ENCODE assay signal across 9 cellular contexts in the genomic region with DNA sequence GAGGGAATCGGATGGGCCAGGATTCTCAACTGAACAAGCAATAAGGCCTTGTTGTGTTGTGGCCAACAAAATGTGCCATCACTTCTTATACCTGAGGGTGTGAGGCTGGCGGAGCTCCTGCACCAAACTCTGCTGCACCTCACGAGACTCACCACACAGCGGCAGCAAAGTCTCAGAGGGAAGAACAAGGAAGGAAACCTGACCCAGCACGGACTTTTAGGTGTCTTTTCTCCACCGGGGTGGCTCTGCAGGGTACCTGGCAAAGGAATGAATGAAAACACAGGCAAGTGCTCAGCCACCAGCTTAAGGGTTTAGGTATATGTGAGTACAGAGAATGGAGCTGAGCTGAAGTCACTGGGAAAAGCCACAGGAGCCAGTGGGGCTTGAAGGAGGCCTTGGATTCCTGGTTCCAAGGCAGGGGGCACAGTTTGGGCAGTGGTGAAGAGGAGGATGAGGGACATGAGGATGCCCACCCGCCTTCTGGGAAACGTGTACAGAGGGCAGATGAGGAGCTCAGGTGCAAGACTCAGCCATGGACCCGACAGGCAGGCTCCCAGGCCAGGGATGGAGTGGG. TPM values are rescaled to one million over a fixed set of nuclear protein-coding genes. Genes with fewer than 3 reads are reported as not detected.
DNase-seq lines count a peak whose midpoint lies in the region; ATAC-seq, FAIRE-seq and TF ChIP-seq lines count a peak whose summit lies in the region.
"Had no signal": no experiment of that assay in that cellular context is flagged by ENCODE, and none has a peak within 500 bp of the region (broad histone marks: within the 10 kb centered on the region; RNA-seq: fewer than 3 reads in every experiment).

No MANE protein-coding gene starts in this region.

- H3K4me2 ChIP-seq in A549 (0 out of 3 replicates have a peak overlapping the region, but pooled peaks have one; percentile 32), hepatocyte (no peak overlapping the region)

- H3K27me3 Mint-ChIP-seq in activated CD8-positive, alpha-beta T cell treated with anti-CD3 and anti-CD28 coated beads, Interleukin-2, amount 10 ng/mL, durations not matched to agents 7 days and 5 days (ENCODE audit: low read depth), result no peaks in the 10 kb centered on the region

- no peaks in the 10 kb centered on the region for H3K9me3 Mint-ChIP-seq in activated CD8-positive, alpha-beta T cell treated with anti-CD3 and anti-CD28 coated beads, Interleukin-2, amount 10 ng/mL, durations not matched to agents 7 days and 5 days (ENCODE audit: insufficient read depth)

- FAIRE-seq in A549 (lab: Jason Lieb, UNC), result no peak
- FAIRE-seq: frontal cortex had no signal

- H3K4me3 Mint-ChIP-seq in activated CD8-positive, alpha-beta T cell treated with anti-CD3 and anti-CD28 coated beads, Interleukin-2, amount 10 ng/mL, durations not matched to agents 7 days and 5 days, result no peak overlapping the region

- H4K20me1 ChIP-seq in hepatocyte (ENCODE audit: insufficient read depth, poor library complexity, severe bottlenecking), result no peaks in the 10 kb centered on the region

- H3K79me2 ChIP-seq in hepatocyte, result no peaks in the 10 kb centered on the region

- H3K4me1 Mint-ChIP-seq in activated CD8-positive, alpha-beta T cell treated with anti-CD3 and anti-CD28 coated beads, Interleukin-2, amount 10 ng/mL, durations not matched to agents 7 days and 5 days (ENCODE audit: low read depth), result peaks cover 3% of the 10 kb centered on the region

- DNase-seq in A549 (ENCODE audit: low read depth in 1 of 2, low spot score in 1 of 2) (peak; percentile 40 to 53), GM12864 (ENCODE audit: low read depth) (peak; percentile 16), NCI-H2196 treated with DMSO at 0.1 percent for 48 hours (lab: John Stamatoyannopoulos, UW; ENCODE audit: unreplicated experiment) (peak; percentile 30), hepatocyte (ENCODE audit: low spot score) (peak; percentile 83)
- peak; percentile 51 for DNase-seq in activated CD8-positive, alpha-beta T cell treated with anti-CD3 and anti-CD28 coated beads, Interleukin-2, amount 10 ng/mL, durations not matched to agents 7 days and 5 days
- DNase-seq in stimulated activated CD4-positive, alpha-beta T cell treated with anti-CD3 and anti-CD28 coated beads, Interleukin-2, amount 100 ng/mL, for 48 hours, result peak; percentile 7 to 14

- no peaks in the 10 kb centered on the region for H3K36me3 Mint-ChIP-seq in activated CD8-positive, alpha-beta T cell treated with anti-CD3 and anti-CD28 coated beads, Interleukin-2, amount 10 ng/mL, durations not matched to agents 7 days and 5 days (ENCODE audit: low read depth)

- TF ChIP-seq CTCF in A549 (IDR thresholded peaks at IDR 0.05) (peak; percentile 30), GM12864 (IDR thresholded peaks at IDR 0.05; ENCODE audit: low read depth, low read length, missing control alignments) (peak; percentile 84), hepatocyte (IDR thresholded peaks at IDR 0.05; ENCODE audit: poor library complexity) (peak; percentile 75)

- ATAC-seq in A549 (peak; percentile 85 to 88), HG02798 (IDR thresholded peaks at IDR 0.05; ENCODE audit: poor library complexity, unreplicated experiment) (peak; percentile 80), HG02588 (IDR thresholded peaks at IDR 0.05; ENCODE audit: unreplicated experiment) (no peak)
- no peak for ATAC-seq in activated CD8-positive, alpha-beta T cell treated with anti-CD3 and anti-CD28 coated beads, Interleukin-2, amount 10 ng/mL, durations not matched to agents 7 days and 5 days

- POLR2A ChIA-PET in A549 (lab: Yijun Ruan, JAX), result interaction anchor here (1.5 kb wide), 1 partner anchor 172 kb away, joined by 3 read pairs; a partner anchor contains a TSS
- POLR2A ChIA-PET in activated CD8-positive, alpha-beta T cell treated with anti-CD3 and anti-CD28 coated beads, Interleukin-2, amount 10 ng/mL, durations not matched to agents 7 days and 5 days (lab: Charles Lee), result no interaction called here

- TF ChIP-seq RAD21 in A549 (conservative IDR thresholded peaks at IDR 0.05 in 1 of 2, IDR thresholded peaks at IDR 0.05 in 1 of 2), result peak; percentile 49 to 50; a peak in 4 of 5 replicates

- H3K27ac Mint-ChIP-seq in activated CD8-positive, alpha-beta T cell treated with anti-CD3 and anti-CD28 coated beads, Interleukin-2, amount 10 ng/mL, durations not matched to agents 7 days and 5 days, result no peak overlapping the region

- H3K27ac ChIP-seq in A549, result peak overlapping the region in 1 of 2 experiments; percentile 33; a peak in 2 of 6 replicates
- no peak overlapping the region for H3K27ac ChIP-seq in hepatocyte

- H3K36me3 ChIP-seq in hepatocyte (replicated peaks; ENCODE audit: insufficient read depth, low read depth), result no peaks in the 10 kb centered on the region

- CTCF ChIA-PET in A549 (lab: Yijun Ruan, JAX), result interaction anchor here (0.6 to 1.8 kb wide), 14 partner anchors 9 to 189 kb away, joined by 3 to 9 read pairs (median 4); no protein-coding TSS in a partner anchor
- CTCF ChIA-PET in activated CD8-positive, alpha-beta T cell treated with anti-CD3 and anti-CD28 coated beads, Interleukin-2, amount 10 ng/mL, durations not matched to agents 7 days and 5 days (lab: Charles Lee), result interaction anchor here (0.5 to 1.6 kb wide), 4 partner anchors 19 to 200 kb away, joined by 3 read pairs; no protein-coding TSS in a partner anchor

- H3K9me2 ChIP-seq in hepatocyte (replicated peaks; ENCODE audit: insufficient read depth), result no peaks in the 10 kb centered on the region

- H3K9me3 ChIP-seq in A549 (no peaks in the 10 kb centered on the region), hepatocyte (ENCODE audit: low read depth) (no peaks in the 10 kb centered on the region)

- H3K4me1 ChIP-seq in A549 (no peaks in the 10 kb centered on the region), hepatocyte (ENCODE audit: insufficient read depth) (peaks cover 6% of the 10 kb centered on the region)

- TF ChIP-seq EP300 in A549 (IDR thresholded peaks at IDR 0.05), result no peak

- peak overlapping the region; percentile 68 for H2AFZ ChIP-seq in hepatocyte

- TF ChIP-seq POLR2A in A549 (IDR thresholded peaks at IDR 0.05; ENCODE audit: low read length), result no peak

- H3K4me3 ChIP-seq in A549 (no peak overlapping the region), GM12864 (ENCODE audit: low read depth, low read length) (no peak overlapping the region), hepatocyte (no peak overlapping the region)

- WGBS in A549 (ENCODE audit: missing lambda C conversion rate), result 15% methylated on average over 9 of the region's 9 CpGs
- 32% methylated on average over 9 of the region's 9 CpGs for WGBS in hepatocyte (ENCODE audit: low lambda C conversion rate, missing lambda C conversion rate)

- H3K27me3 ChIP-seq in hepatocyte, result no peaks in the 10 kb centered on the region

TF ChIP-seq in A549, 52 proteins besides CTCF, POLR2A, EP300 and RAD21:
- TF ChIP-seq MYC (IDR thresholded peaks at IDR 0.05; ENCODE audit: borderline replicate concordance, low read length) (no peak), SMC3 (IDR thresholded peaks at IDR 0.05) (peak; percentile 33; the same call in 1 of the 3 replicates)

RNA-seq across cellular contexts. Expression of a gene that starts 31.1 kb away (rescaled TPM):
- not detected in 2 replicates for polyA plus RNA-seq in A549 (2011; rRNA removed)
- polyA plus RNA-seq in A549 (2012; cell fraction: cytosol; rRNA removed), result not detected in 2 replicates
- polyA plus RNA-seq in A549 (2012; cell fraction: nucleus; rRNA removed), result not detected in 2 replicates
- polyA plus RNA-seq in A549 (2017; fragmentation: RNase III; extraction: RNeasy Plus Mini Kit Qiagen cat#74134 plus additional on column Dnase treatment), result not detected in 3 replicates
- not detected in 2 replicates for polyA minus RNA-seq in A549 (2011; rRNA and poly(A)+ RNA removed)
- not detected for total RNA-seq in activated CD8-positive, alpha-beta T cell treated with anti-CD3 and anti-CD28 coated beads, Interleukin-2, amount 10 ng/mL, durations not matched to agents 7 days and 5 days
- total RNA-seq in hepatocyte, result 62.4 and 101 TPM in 2 replicates
- 38.3 and 44.8 TPM in 2 replicates for polyA plus RNA-seq in hepatocyte
- total RNA-seq: frontal cortex had no signal

Comparison
In these comparisons a context has a peak if more than half of its experiments do, and no peak if none do; other contexts are left out.
1. ATAC-seq: peak in A549 (2 of 2) and HG02798 (single experiment); none in activated CD8-positive, alpha-beta T cell treated with anti-CD3 and anti-CD28 coated beads, Interleukin-2, amount 10 ng/mL, durations not matched to agents 7 days and 5 days (single experiment) and HG02588 (single experiment).
2. DNase-seq: peak in every context shown above with its lines; median percentile 83 in hepatocyte; 51 in activated CD8-positive, alpha-beta T cell treated with anti-CD3 and anti-CD28 coated beads, Interleukin-2, amount 10 ng/mL, durations not matched to agents 7 days and 5 days; 46 in A549; 30 in NCI-H2196 treated with DMSO at 0.1 percent for 48 hours; 16 in GM12864; 10 in stimulated activated CD4-positive, alpha-beta T cell treated with anti-CD3 and anti-CD28 coated beads, Interleukin-2, amount 100 ng/mL, for 48 hours.
3. CTCF ChIP-seq: peak in every context shown above with its lines; median percentile 84 in GM12864; 75 in hepatocyte; 30 in A549.
4. RNA of a gene that starts 31.1 kb away (total RNA-seq): 62.4 to 101 TPM in hepatocyte; not detected in activated CD8-positive, alpha-beta T cell treated with anti-CD3 and anti-CD28 coated beads, Interleukin-2, amount 10 ng/mL, durations not matched to agents 7 days and 5 days; every median in the first group is over 10 times any median in the second.